ENCODE assay signal across 22 cellular contexts in genomic region chr9:117691367-117691766, GRCh38.
"Had no signal": no experiment of that assay in that cellular context is flagged by ENCODE, and none has a peak within 500 bp of the region (broad histone marks: within the 10 kb centered on the region; RNA-seq: fewer than 3 reads in every experiment).

No MANE protein-coding gene starts in this region.

- DNase-seq: cerebellar nuclear complex; effector CD4-positive, alpha-beta T cell; endodermal cell; gastrocnemius medialis; glutamatergic neuron; immature natural killer cell; left ventricle myocardium inferior; lower lobe of right lung; mesendoderm; naive B cell; occipital lobe; psoas muscle; retina; right lobe of liver; stimulated activated CD4-positive, alpha-beta T cell treated with anti-CD3 and anti-CD28 coated beads, Interleukin-2, amount 100 ng/mL, for 24 hours; stimulated activated naive CD4-positive, alpha-beta T cell; stomach; substantia nigra; transverse colon had no signal

- H3K4me1 Mint-ChIP-seq: immature natural killer cell, nephron had no signal

- ATAC-seq: gastrocnemius medialis, lower lobe of right lung, psoas muscle, right lobe of liver had no signal

- H3K36me3 Mint-ChIP-seq: immature natural killer cell, naive B cell had no signal

- H3K27ac Mint-ChIP-seq: dendritic cell treated with granulocyte-macrophage colony-stimulating factor and Interleukin-4, amounts not matched to agents 40 ng/mL and 50 ng/mL, for 4 days; endodermal cell; immature natural killer cell; naive B cell; nephron had no signal

- FAIRE-seq: keratinocyte had no signal

- H3K4me3 Mint-ChIP-seq: dendritic cell treated with granulocyte-macrophage colony-stimulating factor and Interleukin-4, amounts not matched to agents 40 ng/mL and 50 ng/mL, for 4 days; endodermal cell; immature natural killer cell; naive B cell; nephron had no signal

- H3K27me3 Mint-ChIP-seq: dendritic cell treated with granulocyte-macrophage colony-stimulating factor and Interleukin-4, amounts not matched to agents 40 ng/mL and 50 ng/mL, for 4 days had no signal
